Comparison of ENCODE assay signal across 13 cellular contexts in the genomic region with DNA sequence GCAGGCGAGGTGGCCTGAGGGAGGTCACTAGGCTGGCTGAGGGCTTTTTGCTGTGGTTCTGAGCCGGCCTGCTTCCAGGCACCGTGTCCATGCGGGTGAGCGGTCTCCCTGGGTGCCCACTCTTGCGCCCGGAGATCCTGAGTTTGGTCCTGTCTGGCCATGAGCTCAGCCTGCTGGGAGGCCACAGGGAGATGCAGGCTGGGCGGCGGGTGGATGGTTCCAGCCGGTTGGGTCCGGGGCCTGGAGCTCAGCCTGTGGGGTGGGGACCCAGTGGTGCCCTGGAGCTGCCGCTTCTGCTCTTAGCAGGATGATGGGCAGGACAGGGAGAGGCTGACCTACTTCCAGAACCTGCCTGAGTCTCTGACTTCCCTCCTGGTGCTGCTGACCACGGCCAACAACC. TPM values are rescaled to one million over a fixed set of nuclear protein-coding genes. Genes with fewer than 3 reads are reported as not detected.
DNase-seq lines count a peak whose midpoint lies in the region; ATAC-seq and TF ChIP-seq lines count a peak whose summit lies in the region.
"Had no signal": no experiment of that assay in that cellular context is flagged by ENCODE, and none has a peak within 500 bp of the region (broad histone marks: within the 10 kb centered on the region; RNA-seq: fewer than 3 reads in every experiment).

No MANE protein-coding gene starts in this region.

- H3K4me3 Mint-ChIP-seq in glutamatergic neuron (ENCODE audit: unreplicated experiment) = no peak overlapping the region
- H3K4me3 Mint-ChIP-seq: CD8-positive, alpha-beta memory T cell had no signal

- no peak for TF ChIP-seq CTCF in HEK293 (tag by site-specific recombination; IDR thresholded peaks at IDR 0.05)
- TF ChIP-seq CTCF in glutamatergic neuron (IDR thresholded peaks at IDR 0.05; ENCODE audit: partially characterized antibody, unreplicated experiment) = no peak
- TF ChIP-seq CTCF in right lobe of liver (IDR thresholded peaks at IDR 0.05) = no peak
- no peak for TF ChIP-seq CTCF in hepatocyte (IDR thresholded peaks at IDR 0.05; ENCODE audit: poor library complexity)

- no peaks in the 10 kb centered on the region for H3K9me3 Mint-ChIP-seq in glutamatergic neuron (ENCODE audit: unreplicated experiment)
- H3K9me3 Mint-ChIP-seq: CD8-positive, alpha-beta memory T cell had no signal

- H3K9me3 ChIP-seq in HEK293 (ENCODE audit: control insufficient read depth, insufficient read depth, low read depth, low read length) (no peaks in the 10 kb centered on the region), SK-N-MC (ENCODE audit: low read depth, low read length) (no peaks in the 10 kb centered on the region), stomach smooth muscle (ENCODE audit: control insufficient read depth in 2 of 2, low read length in 2 of 2) (no peaks in the 10 kb centered on the region), right lobe of liver (no peaks in the 10 kb centered on the region), hepatocyte (ENCODE audit: low read depth) (no peaks in the 10 kb centered on the region)
- H3K9me3 ChIP-seq: A549 had no signal

- no peak overlapping the region for H3K4me2 ChIP-seq in hepatocyte
- H3K4me2 ChIP-seq: A549 had no signal

- intact Hi-C loops in right lobe of liver (cut with DNase I) = no loop called here

- H3K4me1 ChIP-seq in HEK293 (ENCODE audit: control insufficient read depth, insufficient read depth, low read length) = no peaks in the 10 kb centered on the region
- H3K4me1 ChIP-seq in stomach smooth muscle (ENCODE audit: control insufficient read depth, insufficient read depth, low read length) = peaks cover 14% of the 10 kb centered on the region
- H3K4me1 ChIP-seq in right lobe of liver = no peaks in the 10 kb centered on the region
- no peaks in the 10 kb centered on the region for H3K4me1 ChIP-seq in hepatocyte (ENCODE audit: insufficient read depth)
- H3K4me1 ChIP-seq: A549 had no signal

- TF ChIP-seq POLR2A in right lobe of liver (IDR thresholded peaks at IDR 0.05) = no peak

- no CpG with 5 or more reads among the region's 13 CpGs for WGBS in right lobe of liver (ENCODE audit: insufficient coverage, low coverage, low lambda C conversion rate, missing lambda C conversion rate)
- 94% methylated on average over 13 of the region's 13 CpGs for WGBS in hepatocyte (ENCODE audit: low lambda C conversion rate, missing lambda C conversion rate)

- no peak overlapping the region for H3K27ac ChIP-seq in HEK293 (ENCODE audit: extremely low read depth, low read depth, low read length)
- 0 out of 2 replicates have a peak overlapping the region, but pooled peaks have one; percentile 25 for H3K27ac ChIP-seq in SK-N-MC
- H3K27ac ChIP-seq in stomach smooth muscle (ENCODE audit: low read length) = peak overlapping the region; percentile 6
- H3K27ac ChIP-seq in right lobe of liver = no peak overlapping the region
- H3K27ac ChIP-seq in hepatocyte = no peak overlapping the region
- H3K27ac ChIP-seq: A549, HL-60 had no signal

- peaks cover 2% of the 10 kb centered on the region for H3K27me3 Mint-ChIP-seq in glutamatergic neuron (ENCODE audit: unreplicated experiment)
- H3K27me3 Mint-ChIP-seq: CD8-positive, alpha-beta memory T cell had no signal

- DNase-seq in SK-N-MC (ENCODE audit: low read depth, low spot score) = no peak
- peak; percentile 18 for DNase-seq in glutamatergic neuron
- DNase-seq in right lobe of liver = no peak
- no peak for DNase-seq in hepatocyte (ENCODE audit: low spot score)
- DNase-seq: CD8-positive, alpha-beta memory T cell; DMS53; GF-D8 had no signal

- H3K4me3 ChIP-seq in HEK293 (ENCODE audit: low read depth, low read length) (no peak overlapping the region), SK-N-MC (no peak overlapping the region), stomach smooth muscle (ENCODE audit: low read length in 2 of 2) (no peak overlapping the region), right lobe of liver (no peak overlapping the region), hepatocyte (no peak overlapping the region)
- H3K4me3 ChIP-seq: A549 had no signal

- H3K27ac Mint-ChIP-seq in glutamatergic neuron (ENCODE audit: unreplicated experiment) = no peak overlapping the region

- POLR2A ChIA-PET in HEK293 (lab: Yijun Ruan, JAX) = no interaction called here

- H3K9me2 ChIP-seq in hepatocyte (replicated peaks; ENCODE audit: insufficient read depth) = no peaks in the 10 kb centered on the region

- ATAC-seq in GM21717 (IDR thresholded peaks at IDR 0.05; ENCODE audit: unreplicated experiment) (no peak), right lobe of liver (no peak)
- ATAC-seq: HCT116 had no signal

- peaks cover 0 to 39% of the 10 kb centered on the region in 2 experiments; a peak in 2 of 3 replicates for H3K36me3 ChIP-seq in HEK293 (ENCODE audit: control insufficient read depth in 2 of 2, insufficient read depth in 1 of 2, low read length in 2 of 2)
- H3K36me3 ChIP-seq in SK-N-MC (ENCODE audit: insufficient read depth, low read length) = peaks cover 14% of the 10 kb centered on the region; the same call in 1 of the 2 replicates
- peaks cover 11 to 40% of the 10 kb centered on the region in 2 donors for H3K36me3 ChIP-seq in stomach smooth muscle (ENCODE audit: control insufficient read depth in 2 of 2, insufficient read depth in 2 of 2, low read length in 2 of 2)
- H3K36me3 ChIP-seq in right lobe of liver = peaks cover 0 to 34% (median 5%) of the 10 kb centered on the region in 4 donors
- no peaks in the 10 kb centered on the region for H3K36me3 ChIP-seq in hepatocyte (replicated peaks; ENCODE audit: insufficient read depth, low read depth)

- peaks cover 1% of the 10 kb centered on the region for H3K4me1 Mint-ChIP-seq in glutamatergic neuron (ENCODE audit: low read depth, unreplicated experiment)

- H4K20me1 ChIP-seq in hepatocyte (ENCODE audit: insufficient read depth, poor library complexity, severe bottlenecking) = no peaks in the 10 kb centered on the region

- H3K79me2 ChIP-seq in hepatocyte = no peaks in the 10 kb centered on the region

- H3K36me3 Mint-ChIP-seq in glutamatergic neuron (ENCODE audit: unreplicated experiment) = peaks cover 4% of the 10 kb centered on the region

- no peak overlapping the region for H2AFZ ChIP-seq in hepatocyte

- H3K27me3 ChIP-seq in stomach smooth muscle (ENCODE audit: control insufficient read depth in 1 of 2, insufficient read depth in 2 of 2, low read length in 2 of 2) (no peaks in the 10 kb centered on the region), right lobe of liver (no peaks in the 10 kb centered on the region), hepatocyte (no peaks in the 10 kb centered on the region)

- H3K9ac ChIP-seq in SK-N-MC (ENCODE audit: insufficient read length) = no peak overlapping the region
- H3K9ac ChIP-seq in stomach smooth muscle (ENCODE audit: low read length in 2 of 2) = no peak overlapping the region

- CTCF ChIA-PET in HEK293 (lab: Yijun Ruan, JAX) = no interaction called here

TF ChIP-seq in HEK293, 187 proteins besides CTCF, POLR2A, EP300 and RAD21 (continues in another document):
- TF ChIP-seq, protein P1, sequence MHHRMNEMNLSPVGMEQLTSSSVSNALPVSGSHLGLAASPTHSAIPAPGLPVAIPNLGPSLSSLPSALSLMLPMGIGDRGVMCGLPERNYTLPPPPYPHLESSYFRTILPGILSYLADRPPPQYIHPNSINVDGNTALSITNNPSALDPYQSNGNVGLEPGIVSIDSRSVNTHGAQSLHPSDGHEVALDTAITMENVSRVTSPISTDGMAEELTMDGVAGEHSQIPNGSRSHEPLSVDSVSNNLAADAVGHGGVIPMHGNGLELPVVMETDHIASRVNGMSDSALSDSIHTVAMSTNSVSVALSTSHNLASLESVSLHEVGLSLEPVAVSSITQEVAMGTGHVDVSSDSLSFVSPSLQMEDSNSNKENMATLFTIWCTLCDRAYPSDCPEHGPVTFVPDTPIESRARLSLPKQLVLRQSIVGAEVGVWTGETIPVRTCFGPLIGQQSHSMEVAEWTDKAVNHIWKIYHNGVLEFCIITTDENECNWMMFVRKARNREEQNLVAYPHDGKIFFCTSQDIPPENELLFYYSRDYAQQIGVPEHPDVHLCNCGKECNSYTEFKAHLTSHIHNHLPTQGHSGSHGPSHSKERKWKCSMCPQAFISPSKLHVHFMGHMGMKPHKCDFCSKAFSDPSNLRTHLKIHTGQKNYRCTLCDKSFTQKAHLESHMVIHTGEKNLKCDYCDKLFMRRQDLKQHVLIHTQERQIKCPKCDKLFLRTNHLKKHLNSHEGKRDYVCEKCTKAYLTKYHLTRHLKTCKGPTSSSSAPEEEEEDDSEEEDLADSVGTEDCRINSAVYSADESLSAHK (tag by site-specific recombination; IDR thresholded peaks at IDR 0.05) = no peak
- TF ChIP-seq, protein P2, sequence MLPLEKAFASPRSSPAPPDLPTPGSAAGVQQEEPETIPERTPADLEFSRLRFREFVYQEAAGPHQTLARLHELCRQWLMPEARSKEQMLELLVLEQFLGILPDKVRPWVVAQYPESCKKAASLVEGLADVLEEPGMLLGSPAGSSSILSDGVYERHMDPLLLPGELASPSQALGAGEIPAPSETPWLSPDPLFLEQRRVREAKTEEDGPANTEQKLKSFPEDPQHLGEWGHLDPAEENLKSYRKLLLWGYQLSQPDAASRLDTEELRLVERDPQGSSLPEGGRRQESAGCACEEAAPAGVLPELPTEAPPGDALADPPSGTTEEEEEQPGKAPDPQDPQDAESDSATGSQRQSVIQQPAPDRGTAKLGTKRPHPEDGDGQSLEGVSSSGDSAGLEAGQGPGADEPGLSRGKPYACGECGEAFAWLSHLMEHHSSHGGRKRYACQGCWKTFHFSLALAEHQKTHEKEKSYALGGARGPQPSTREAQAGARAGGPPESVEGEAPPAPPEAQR (tag by site-specific recombination; IDR thresholded peaks at IDR 0.05) = no peak
- TF ChIP-seq SCRT2 (tag by site-specific recombination; IDR thresholded peaks at IDR 0.05) (no peak), REPIN1 (tag by site-specific recombination; IDR thresholded peaks at IDR 0.05; ENCODE audit: low read depth) (no peak), ZNF132 (tag by site-specific recombination; IDR thresholded peaks at IDR 0.05; ENCODE audit: borderline replicate concordance) (no peak), ZNF677 (tag by site-specific recombination; IDR thresholded peaks at IDR 0.05) (no peak), ZNF791 (tag by site-specific recombination; IDR thresholded peaks at IDR 0.05) (no peak), SP2 (tag by site-specific recombination; IDR thresholded peaks at IDR 0.05) (peak; percentile 14; the same call in 1 of the 2 replicates)

RNA-seq across cellular contexts. Expression of a gene that starts 18.5 kb away (rescaled TPM):
- total RNA-seq in glutamatergic neuron (ENCODE audit: unreplicated experiment) (17.2 TPM), right lobe of liver (10 to 100 TPM; 10.7 to 27.2 (median 15.6) TPM), hepatocyte (12.9 and 16.6 TPM in 2 replicates)
- 18.8 and 21.3 TPM in 2 replicates for polyA plus RNA-seq in hepatocyte

RNA-seq across cellular contexts. Expression of a gene that starts 54.2 kb away (rescaled TPM):
- total RNA-seq in glutamatergic neuron (ENCODE audit: unreplicated experiment) = 1.0 TPM
- total RNA-seq in right lobe of liver = 1 to 10 TPM; 1.6 to 3.4 (median 2.0) TPM
- 6.5 TPM in 2 replicates for total RNA-seq in hepatocyte
- 7.5 and 12.1 TPM in 2 replicates for polyA plus RNA-seq in hepatocyte
- total RNA-seq: CD8-positive, alpha-beta memory T cell had no signal
- polyA plus RNA-seq: CD8-positive, alpha-beta memory T cell had no signal

Comparison
In these comparisons a context has a peak if more than half of its experiments do, and no peak if none do; other contexts are left out.
1. H3K27ac ChIP-seq: peak in SK-N-MC (single experiment) and stomach smooth muscle (single experiment); none in HEK293 (single experiment), right lobe of liver (0 of 3) and hepatocyte (single experiment).